In the genomic region with DNA sequence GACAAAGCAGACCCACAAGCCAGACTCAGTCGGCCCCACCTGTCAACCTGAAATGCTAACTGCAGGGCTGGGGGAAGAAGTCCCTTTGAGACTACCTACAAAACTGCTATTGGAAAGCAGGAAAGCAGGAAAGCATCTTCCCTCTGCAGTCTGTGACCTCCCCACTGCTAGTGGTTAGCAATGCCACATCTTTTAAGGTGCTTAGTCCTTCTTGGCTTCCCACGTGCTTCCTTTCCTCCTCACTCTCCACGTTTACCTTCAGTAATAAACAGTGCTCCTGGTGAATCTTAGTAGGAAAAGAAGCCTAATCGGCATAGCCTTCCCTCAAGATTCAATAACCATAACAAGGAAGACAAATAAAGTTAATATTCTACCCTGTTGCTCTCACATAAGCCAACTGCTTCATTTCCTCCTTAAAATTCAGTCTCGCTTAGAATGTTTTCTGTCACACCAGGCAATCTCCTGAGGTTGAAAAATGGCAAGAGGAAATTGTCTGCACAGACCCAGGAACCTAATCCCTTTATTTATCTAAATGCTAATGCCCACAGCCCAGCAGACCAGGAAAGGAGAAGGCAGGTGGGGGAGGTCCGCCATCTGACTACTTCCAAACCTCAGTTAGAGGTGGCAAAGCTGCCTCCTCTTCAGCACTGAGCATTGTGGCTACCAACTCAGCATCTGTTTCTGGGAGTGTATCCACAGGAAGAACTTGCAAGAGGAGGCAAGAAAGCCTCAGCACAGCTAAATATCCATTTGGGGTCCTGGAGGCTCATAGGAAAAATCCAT, we compare ENCODE assay signal across 1 cellular context.
TF ChIP-seq lines count a peak whose summit lies in the region.

No MANE protein-coding gene starts in this region.

TF ChIP-seq in IMR-90, 13 proteins besides CTCF, POLR2A, EP300 and RAD21:
- no peak for TF ChIP-seq CEBPB (IDR thresholded peaks at IDR 0.05; ENCODE audit: low read depth, low read length)
- TF ChIP-seq FOS (IDR thresholded peaks at IDR 0.05; ENCODE audit: low read depth, low read length), result no peak
- TF ChIP-seq, protein P1, sequence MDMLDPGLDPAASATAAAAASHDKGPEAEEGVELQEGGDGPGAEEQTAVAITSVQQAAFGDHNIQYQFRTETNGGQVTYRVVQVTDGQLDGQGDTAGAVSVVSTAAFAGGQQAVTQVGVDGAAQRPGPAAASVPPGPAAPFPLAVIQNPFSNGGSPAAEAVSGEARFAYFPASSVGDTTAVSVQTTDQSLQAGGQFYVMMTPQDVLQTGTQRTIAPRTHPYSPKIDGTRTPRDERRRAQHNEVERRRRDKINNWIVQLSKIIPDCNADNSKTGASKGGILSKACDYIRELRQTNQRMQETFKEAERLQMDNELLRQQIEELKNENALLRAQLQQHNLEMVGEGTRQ (IDR thresholded peaks at IDR 0.05; ENCODE audit: low read depth, low read length), result no peak
- TF ChIP-seq NFE2L2 (IDR thresholded peaks at IDR 0.05; ENCODE audit: low read depth, low read length), result no peak
- no peak for TF ChIP-seq SMC3 (IDR thresholded peaks at IDR 0.05; ENCODE audit: low read depth, low read length)
- no peak for TF ChIP-seq RFX5 (IDR thresholded peaks at IDR 0.05; ENCODE audit: low read depth, low read length)
- TF ChIP-seq, protein P2, sequence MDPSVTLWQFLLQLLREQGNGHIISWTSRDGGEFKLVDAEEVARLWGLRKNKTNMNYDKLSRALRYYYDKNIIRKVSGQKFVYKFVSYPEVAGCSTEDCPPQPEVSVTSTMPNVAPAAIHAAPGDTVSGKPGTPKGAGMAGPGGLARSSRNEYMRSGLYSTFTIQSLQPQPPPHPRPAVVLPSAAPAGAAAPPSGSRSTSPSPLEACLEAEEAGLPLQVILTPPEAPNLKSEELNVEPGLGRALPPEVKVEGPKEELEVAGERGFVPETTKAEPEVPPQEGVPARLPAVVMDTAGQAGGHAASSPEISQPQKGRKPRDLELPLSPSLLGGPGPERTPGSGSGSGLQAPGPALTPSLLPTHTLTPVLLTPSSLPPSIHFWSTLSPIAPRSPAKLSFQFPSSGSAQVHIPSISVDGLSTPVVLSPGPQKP (IDR thresholded peaks at IDR 0.05; ENCODE audit: borderline replicate concordance, low read depth, low read length), result no peak
- TF ChIP-seq MAZ (IDR thresholded peaks at IDR 0.05; ENCODE audit: borderline replicate concordance, low read depth, low read length), result no peak
- TF ChIP-seq CHD1 (IDR thresholded peaks at IDR 0.05; ENCODE audit: low read depth, low read length), result no peak
